Comparison of ENCODE assay signal across 1 cellular context in the genomic region with DNA sequence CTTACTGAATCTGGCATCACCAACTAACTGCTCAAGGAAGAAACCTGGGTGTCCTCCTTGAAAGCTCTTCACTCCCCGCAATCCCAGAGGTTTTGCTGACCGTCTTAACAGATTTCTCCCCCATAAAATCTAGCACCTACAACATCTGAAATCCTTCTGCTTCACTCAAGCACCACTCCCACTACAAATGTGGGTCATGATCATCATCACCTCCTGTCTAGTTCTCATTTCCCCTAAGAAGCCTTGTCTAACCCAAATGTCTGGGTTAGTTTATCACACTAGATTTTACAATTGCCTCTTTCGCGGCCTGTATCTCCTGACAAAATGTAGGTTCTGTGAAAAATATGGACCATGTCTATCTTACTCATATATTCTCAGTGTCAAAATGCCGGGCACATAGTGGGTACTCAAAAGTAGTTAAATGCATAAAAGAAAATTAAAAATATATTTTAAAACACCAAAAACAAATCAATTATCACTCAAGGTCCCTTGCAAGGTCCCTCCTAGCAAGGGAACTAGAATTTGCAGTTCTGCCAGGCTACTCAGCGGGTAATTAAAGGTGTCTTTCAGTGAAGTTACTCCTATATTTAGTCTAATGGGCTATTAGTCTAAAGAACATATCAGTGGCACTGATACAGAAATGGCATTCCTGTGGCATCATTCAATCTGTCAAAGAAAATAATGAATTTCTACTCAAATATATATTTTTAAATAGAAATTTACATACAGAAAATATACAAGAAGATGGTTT.
TF ChIP-seq lines count a peak whose summit lies in the region.

No MANE protein-coding gene starts in this region.

TF ChIP-seq in GM23338, 12 proteins besides CTCF, POLR2A, EP300 and RAD21 (continued from another document):
- TF ChIP-seq EZH2phosphoT487 (IDR thresholded peaks at IDR 0.05; ENCODE audit: unreplicated experiment) (no peak), STAT1 (IDR thresholded peaks at IDR 0.05; ENCODE audit: unreplicated experiment) (no peak), ZNF462 (CRISPR knock-in tag; IDR thresholded peaks at IDR 0.05) (no peak), REST (IDR thresholded peaks at IDR 0.05; ENCODE audit: unreplicated experiment) (no peak), JUNB (IDR thresholded peaks at IDR 0.05; ENCODE audit: unreplicated experiment) (no peak), CREB1 (CRISPR knock-in tag; IDR thresholded peaks at IDR 0.05; ENCODE audit: low read depth) (no peak), ETS1 (IDR thresholded peaks at IDR 0.05) (no peak), ZNF114 (CRISPR knock-in tag; IDR thresholded peaks at IDR 0.05) (no peak)
